ENCODE assay signal across 8 cellular contexts in genomic region chr7:151076863-151077704, GRCh38. TPM values are rescaled to one million over a fixed set of nuclear protein-coding genes. Genes with fewer than 3 reads are reported as not detected.
DNase-seq lines count a peak whose midpoint lies in the region; ATAC-seq and TF ChIP-seq lines count a peak whose summit lies in the region.
"Had no signal": no experiment of that assay in that cellular context is flagged by ENCODE, and none has a peak within 500 bp of the region (broad histone marks: within the 10 kb centered on the region; RNA-seq: fewer than 3 reads in every experiment).

No MANE protein-coding gene starts in this region.

- H3K4me1 ChIP-seq in HUES64 (ENCODE audit: insufficient read depth, low read length): peaks cover 20% of the 10 kb centered on the region

- ATAC-seq in GM21367 (IDR thresholded peaks at IDR 0.05; ENCODE audit: unreplicated experiment) (no peak), HG02763 (IDR thresholded peaks at IDR 0.05; ENCODE audit: unreplicated experiment) (no peak)

- DNase-seq in DMS53 (lab: John Stamatoyannopoulos, UW): peak; percentile 72
- peak; percentile 36 for DNase-seq in cerebellar cortex (ENCODE audit: low spot score)
- no peak for DNase-seq in nephron progenitor cell
- DNase-seq in MG63: no peak
- DNase-seq: cortex of kidney had no signal

- H3K4me3 Mint-ChIP-seq in nephron progenitor cell: no peak overlapping the region

- peaks cover 12% of the 10 kb centered on the region for H3K36me3 Mint-ChIP-seq in nephron progenitor cell (ENCODE audit: low read depth)

- H3K27ac ChIP-seq in HUES64 (ENCODE audit: low read depth, low read length): 0 out of 2 replicates have a peak overlapping the region, but pooled peaks have one; percentile 8

- H3K27me3 ChIP-seq in HUES64 (ENCODE audit: insufficient read depth, low read length): no peaks in the 10 kb centered on the region
- no peaks in the 10 kb centered on the region for H3K27me3 ChIP-seq in MG63

- H3K9me3 ChIP-seq in HUES64 (ENCODE audit: insufficient read depth, low read depth, low read length) (no peaks in the 10 kb centered on the region), MG63 (no peaks in the 10 kb centered on the region)

- H3K27me3 Mint-ChIP-seq in nephron progenitor cell (ENCODE audit: low read depth, poor library complexity): no peaks in the 10 kb centered on the region

- peaks cover 31% of the 10 kb centered on the region for H3K4me1 Mint-ChIP-seq in nephron progenitor cell

- no peak overlapping the region for H3K27ac Mint-ChIP-seq in nephron progenitor cell

- no peak overlapping the region for H3K9ac ChIP-seq in HUES64 (ENCODE audit: low read depth, low read length)

- TF ChIP-seq CTCF in nephron progenitor cell (IDR thresholded peaks at IDR 0.05): peak; percentile 34

- H3K36me3 ChIP-seq in HUES64 (ENCODE audit: insufficient read depth, low read length): peaks cover 39% of the 10 kb centered on the region
- H3K36me3 ChIP-seq in MG63: peaks cover 11% of the 10 kb centered on the region

- H3K4me3 ChIP-seq in HUES64 (ENCODE audit: low read length) (no peak overlapping the region), MG63 (no peak overlapping the region)

- H3K9me3 Mint-ChIP-seq in nephron progenitor cell: no peaks in the 10 kb centered on the region

- 80% methylated on average over 33 of the region's 33 CpGs for WGBS in HUES64

RNA-seq across cellular contexts. Expression of gene FASTK, which starts 3.5 kb away (rescaled TPM):
- 39.7 TPM for polyA plus RNA-seq in HUES64 (2013, experiment 1 of 2)
- 35.6 TPM for polyA plus RNA-seq in HUES64 (2013, experiment 2 of 2)
- 47.5 and 71.5 TPM in 2 replicates for total RNA-seq in MG63 (2014; rRNA removed; shearing (Covaris generic); ENCODE audit: low replicate concordance)

RNA-seq across cellular contexts. Expression of gene TMUB1, which starts 6.2 kb away (rescaled TPM):
- 34.7 TPM for polyA plus RNA-seq in HUES64 (2013, experiment 1 of 2)
- polyA plus RNA-seq in HUES64 (2013, experiment 2 of 2): 37.9 TPM
- 5.2 and 32.9 TPM in 2 replicates for total RNA-seq in MG63 (2014; rRNA removed; shearing (Covaris generic); ENCODE audit: low replicate concordance)

RNA-seq across cellular contexts. Expression of gene AGAP3, which starts 9.2 kb away (rescaled TPM):
- 36.3 TPM for polyA plus RNA-seq in HUES64 (2013, experiment 1 of 2)
- polyA plus RNA-seq in HUES64 (2013, experiment 2 of 2): 35.4 TPM
- 22.5 and 35.1 TPM in 2 replicates for total RNA-seq in MG63 (2014; rRNA removed; shearing (Covaris generic); ENCODE audit: low replicate concordance)

RNA-seq across cellular contexts. Expression of gene SLC4A2, which starts 17.7 kb away (rescaled TPM):
- 57.5 TPM for polyA plus RNA-seq in HUES64 (2013, experiment 1 of 2)
- 49.5 TPM for polyA plus RNA-seq in HUES64 (2013, experiment 2 of 2)
- 38.6 and 81.5 TPM in 2 replicates for total RNA-seq in MG63 (2014; rRNA removed; shearing (Covaris generic); ENCODE audit: low replicate concordance)

RNA-seq across cellular contexts. Expression of gene CDK5, which starts 19.4 kb away (rescaled TPM):
- 17.2 TPM for polyA plus RNA-seq in HUES64 (2013, experiment 1 of 2)
- polyA plus RNA-seq in HUES64 (2013, experiment 2 of 2): 18.1 TPM
- 11.0 and 21.7 TPM in 2 replicates for total RNA-seq in MG63 (2014; rRNA removed; shearing (Covaris generic); ENCODE audit: low replicate concordance)

Comparison
In these comparisons a context has a peak if more than half of its experiments do, and no peak if none do; other contexts are left out.
1. DNase-seq: peak in DMS53 (single experiment) and cerebellar cortex (single experiment); none in nephron progenitor cell (single experiment) and MG63 (single experiment).